In genomic region chr14:82642425-82642824, GRCh38 we compare ENCODE assay signal across 10 cellular contexts.
DNase-seq lines count a peak whose midpoint lies in the region; ATAC-seq and TF ChIP-seq lines count a peak whose summit lies in the region.
"Had no signal": no experiment of that assay in that cellular context is flagged by ENCODE, and none has a peak within 500 bp of the region (broad histone marks: within the 10 kb centered on the region; RNA-seq: fewer than 3 reads in every experiment).

No MANE protein-coding gene starts in this region.

- H3K27ac Mint-ChIP-seq in activated T-cell treated with anti-CD3 and anti-CD28 coated beads, Interleukin-2, amount 50 U/mL, for 24 hours, result no peak overlapping the region
- H3K27ac Mint-ChIP-seq: stimulated activated effector memory CD8-positive, alpha-beta T cell treated with anti-CD3 and anti-CD28 coated beads, Interleukin-12 subunit alpha, Interleukin-12 subunit beta, amount 100 ng/mL, for 72 hours had no signal

- H3K9me3 Mint-ChIP-seq in activated T-cell treated with anti-CD3 and anti-CD28 coated beads, Interleukin-2, amount 50 U/mL, for 24 hours, result peaks cover 17% of the 10 kb centered on the region

- TF ChIP-seq CTCF in epithelial cell of esophagus (IDR thresholded peaks at IDR 0.05; ENCODE audit: insufficient read depth, low read depth, low read length, missing control alignments), result no peak

- DNase-seq in activated T-cell treated with anti-CD3 and anti-CD28 coated beads, Interleukin-2, amount 50 U/mL, for 24 hours, result no peak
- no peak for DNase-seq in activated T-cell treated with anti-CD3 and anti-CD28 coated beads for 4 hours
- peak; percentile 75 for DNase-seq in NCI-H2227 (lab: John Stamatoyannopoulos, UW; ENCODE audit: unreplicated experiment)
- DNase-seq in epithelial cell of esophagus (ENCODE audit: low read depth), result peak; percentile 13
- DNase-seq in putamen (ENCODE audit: low spot score), result peak; percentile 3
- no peak for DNase-seq in central memory CD4-positive, alpha-beta T cell
- DNase-seq in CD1c-positive myeloid dendritic cell (ENCODE audit: extremely low spot score), result no peak
- DNase-seq: Karpas-422 had no signal

- H3K27me3 Mint-ChIP-seq in activated T-cell treated with anti-CD3 and anti-CD28 coated beads, Interleukin-2, amount 50 U/mL, for 24 hours, result no peaks in the 10 kb centered on the region

- peak overlapping the region; percentile 53 for H3K4me3 Mint-ChIP-seq in activated T-cell treated with anti-CD3 and anti-CD28 coated beads, Interleukin-2, amount 50 U/mL, for 24 hours
- H3K4me3 Mint-ChIP-seq: stimulated activated effector memory CD8-positive, alpha-beta T cell treated with anti-CD3 and anti-CD28 coated beads, Interleukin-12 subunit alpha, Interleukin-12 subunit beta, amount 100 ng/mL, for 72 hours had no signal

- ATAC-seq in GM18520 (IDR thresholded peaks at IDR 0.05; ENCODE audit: unreplicated experiment), result no peak
- ATAC-seq: stimulated activated effector memory CD8-positive, alpha-beta T cell treated with anti-CD3 and anti-CD28 coated beads, Interleukin-12 subunit alpha, Interleukin-12 subunit beta, amount 100 ng/mL, for 72 hours had no signal

- H3K4me3 ChIP-seq in epithelial cell of esophagus (ENCODE audit: low read length), result peak overlapping the region; percentile 32

- H3K4me1 Mint-ChIP-seq in activated T-cell treated with anti-CD3 and anti-CD28 coated beads, Interleukin-2, amount 50 U/mL, for 24 hours (ENCODE audit: low read depth), result no peaks in the 10 kb centered on the region
- H3K4me1 Mint-ChIP-seq: stimulated activated effector memory CD8-positive, alpha-beta T cell treated with anti-CD3 and anti-CD28 coated beads, Interleukin-12 subunit alpha, Interleukin-12 subunit beta, amount 100 ng/mL, for 72 hours had no signal

- H3K36me3 Mint-ChIP-seq in activated T-cell treated with anti-CD3 and anti-CD28 coated beads, Interleukin-2, amount 50 U/mL, for 24 hours (ENCODE audit: low read depth), result no peaks in the 10 kb centered on the region
- H3K36me3 Mint-ChIP-seq: stimulated activated effector memory CD8-positive, alpha-beta T cell treated with anti-CD3 and anti-CD28 coated beads, Interleukin-12 subunit alpha, Interleukin-12 subunit beta, amount 100 ng/mL, for 72 hours had no signal

Comparison
In these comparisons a context has a peak if more than half of its experiments do, and no peak if none do; other contexts are left out.
1. DNase-seq: peak in NCI-H2227 (single experiment), epithelial cell of esophagus (single experiment) and putamen (single experiment); none in activated T-cell treated with anti-CD3 and anti-CD28 coated beads, Interleukin-2, amount 50 U/mL, for 24 hours (single experiment), activated T-cell treated with anti-CD3 and anti-CD28 coated beads for 4 hours (single experiment), central memory CD4-positive, alpha-beta T cell (single experiment) and CD1c-positive myeloid dendritic cell (single experiment).